18 cellular contexts compared by ENCODE assay signal in genomic region chr21:38823737-38824123, GRCh38. TPM values are rescaled to one million over a fixed set of nuclear protein-coding genes. Genes with fewer than 3 reads are reported as not detected.
DNase-seq lines count a peak whose midpoint lies in the region; ATAC-seq, FAIRE-seq and TF ChIP-seq lines count a peak whose summit lies in the region.
"Had no signal": no experiment of that assay in that cellular context is flagged by ENCODE, and none has a peak within 500 bp of the region (broad histone marks: within the 10 kb centered on the region; RNA-seq: fewer than 3 reads in every experiment).

No MANE protein-coding gene starts in this region.

- POLR2A ChIA-PET in AG04450 (lab: Yijun Ruan, JAX) = interaction anchor here (1.1 to 1.4 kb wide), 3 partner anchors 20 to 166 kb away, joined by 3 to 4 read pairs (median 4); no protein-coding TSS in a partner anchor
- POLR2A ChIA-PET in WTC11 (lab: Charles Lee) = no interaction called here

- TF ChIP-seq CTCF in AG04450 (IDR thresholded peaks at IDR 0.05; ENCODE audit: low read depth, low read length) = no peak
- no peak for TF ChIP-seq CTCF in WTC11 (IDR thresholded peaks at IDR 0.05)
- no peak for TF ChIP-seq CTCF in kidney (IDR thresholded peaks at IDR 0.05; ENCODE audit: borderline replicate concordance, extremely low read depth, insufficient read depth)
- no peak for TF ChIP-seq CTCF in MM.1S (IDR thresholded peaks at IDR 0.05; ENCODE audit: low read length)

- no peaks in the 10 kb centered on the region for H3K27me3 ChIP-seq in AG04450 (ENCODE audit: control insufficient read depth, insufficient read depth, low read length)
- H3K27me3 ChIP-seq in skeletal muscle tissue (ENCODE audit: control insufficient read depth in 3 of 3, insufficient read depth in 3 of 3, low read length in 3 of 3) = no peaks in the 10 kb centered on the region
- no peaks in the 10 kb centered on the region for H3K27me3 ChIP-seq in MM.1S (replicated peaks; ENCODE audit: insufficient read depth, low read length)

- no peaks in the 10 kb centered on the region for H3F3A ChIP-seq in MM.1S (ENCODE audit: insufficient read depth, low read length)

- H3K4me1 Mint-ChIP-seq in WTC11 = no peaks in the 10 kb centered on the region

- H3K9me3 ChIP-seq in AG04450 (ENCODE audit: control insufficient read depth, insufficient read depth, low read length) (peaks cover 7% of the 10 kb centered on the region), kidney (ENCODE audit: control insufficient read depth in 1 of 2, low read length in 2 of 2) (no peaks in the 10 kb centered on the region), skeletal muscle tissue (ENCODE audit: control insufficient read depth in 3 of 3, low read length in 3 of 3) (no peaks in the 10 kb centered on the region), MM.1S (replicated peaks; ENCODE audit: insufficient read depth, low read length) (no peaks in the 10 kb centered on the region)
- H3K9me3 ChIP-seq: Caco-2 had no signal

- ATAC-seq in WTC11 = no peak
- ATAC-seq in HG03139 (IDR thresholded peaks at IDR 0.05; ENCODE audit: unreplicated experiment) = no peak
- ATAC-seq in GM18861 (IDR thresholded peaks at IDR 0.05; ENCODE audit: unreplicated experiment) = no peak

- no peak for DNase-seq in AG04450 (ENCODE audit: low read depth, low spot score)
- DNase-seq in WTC11 (ENCODE audit: low spot score) = no peak
- no peak for DNase-seq in kidney
- DNase-seq in activated CD4-positive, CD25-positive, alpha-beta regulatory T cell (lab: John Stamatoyannopoulos, UW) = no peak
- DNase-seq in MM.1S = no peak
- DNase-seq: amygdala; Caco-2; midbrain; NCI-H1417; NCI-H2227 treated with DMSO at 0.1 percent for 48 hours; nucleus accumbens; stimulated activated CD4-positive, alpha-beta T cell treated with anti-CD3 and anti-CD28 coated beads, Interleukin-12 subunit alpha, Interleukin-12 subunit beta, amount 100 ng/mL, for 4 hours had no signal

- peaks cover 17% of the 10 kb centered on the region for H3K9me3 Mint-ChIP-seq in WTC11
- H3K9me3 Mint-ChIP-seq: dendritic cell treated with granulocyte-macrophage colony-stimulating factor and Interleukin-4, amounts not matched to agents 40 ng/mL and 50 ng/mL, for 4 days had no signal

- no peak overlapping the region for H3K4me3 Mint-ChIP-seq in WTC11
- H3K4me3 Mint-ChIP-seq: dendritic cell treated with granulocyte-macrophage colony-stimulating factor and Interleukin-4, amounts not matched to agents 40 ng/mL and 50 ng/mL, for 4 days had no signal

- H3K36me3 ChIP-seq in kidney (ENCODE audit: control insufficient read depth in 1 of 2, insufficient read depth in 2 of 2, low read length in 2 of 2) (peaks cover 38 to 44% of the 10 kb centered on the region in 2 donors), skeletal muscle tissue (ENCODE audit: control insufficient read depth in 3 of 3, insufficient read depth in 3 of 3, low read length in 3 of 3) (peaks cover 48 to 56% (median 55%) of the 10 kb centered on the region in 3 donors), MM.1S (replicated peaks; ENCODE audit: insufficient read depth, low read length) (no peaks in the 10 kb centered on the region)

- H3K4me2 ChIP-seq in MM.1S (ENCODE audit: low read depth, low read length) = no peak overlapping the region
- H3K4me2 ChIP-seq: KMS-11 had no signal

- H3K4me1 ChIP-seq in kidney (ENCODE audit: control insufficient read depth in 1 of 2, insufficient read depth in 1 of 2, low read depth in 1 of 2, low read length in 2 of 2) = peaks cover 14% of the 10 kb centered on the region in 2 donors
- peaks cover 11 to 20% (median 13%) of the 10 kb centered on the region in 3 donors for H3K4me1 ChIP-seq in skeletal muscle tissue (ENCODE audit: control insufficient read depth in 3 of 3, insufficient read depth in 3 of 3, low read length in 3 of 3)
- no peaks in the 10 kb centered on the region for H3K4me1 ChIP-seq in MM.1S (ENCODE audit: low read length)

- no peak for FAIRE-seq in kidney (lab: Jason Lieb, UNC)
- FAIRE-seq: GM12892 had no signal

- H3K9ac ChIP-seq in kidney (ENCODE audit: low read length in 2 of 2) (peak overlapping the region in 1 of 2 donors; percentile 35), skeletal muscle tissue (ENCODE audit: low read depth in 1 of 3, low read length in 3 of 3) (no peak overlapping the region), MM.1S (ENCODE audit: low read length) (no peak overlapping the region)
- H3K9ac ChIP-seq: KMS-11 had no signal

- H2AFZ ChIP-seq in MM.1S (ENCODE audit: low read length) = no peak overlapping the region

- H3K9me2 ChIP-seq in MM.1S (replicated peaks; ENCODE audit: insufficient read depth, low read length) = no peaks in the 10 kb centered on the region

- H3K79me2 ChIP-seq in MM.1S (ENCODE audit: low read length) = no peaks in the 10 kb centered on the region

- CTCF ChIA-PET in AG04450 (lab: Charles Lee) (interaction anchor here (1.1 kb wide), 1 partner anchor 314 kb away, joined by 3 read pairs; no protein-coding TSS in a partner anchor), WTC11 (lab: Charles Lee) (no interaction called here)

- intact Hi-C loops in kidney (cut with DNase I) = no loop called here

- no peaks in the 10 kb centered on the region for H4K20me1 ChIP-seq in MM.1S (ENCODE audit: insufficient read depth, low read length)

- peaks cover 66% of the 10 kb centered on the region for H3K36me3 Mint-ChIP-seq in WTC11

- no peak overlapping the region for H3K4me3 ChIP-seq in AG04450 (ENCODE audit: low read depth, low read length)
- no peak overlapping the region for H3K4me3 ChIP-seq in kidney (ENCODE audit: low read length in 2 of 2)
- H3K4me3 ChIP-seq in skeletal muscle tissue (ENCODE audit: low read length in 3 of 3) = no peak overlapping the region
- H3K4me3 ChIP-seq in MM.1S (ENCODE audit: low read length) = no peak overlapping the region

- H3K27ac ChIP-seq in AG04450 (ENCODE audit: low read depth, low read length) (peak overlapping the region; percentile 90), kidney (ENCODE audit: low read depth in 2 of 2, low read length in 2 of 2) (peak overlapping the region; percentile 63 to 79), skeletal muscle tissue (ENCODE audit: low read depth, low read length) (peak overlapping the region; percentile 41), MM.1S (ENCODE audit: low read length) (no peak overlapping the region)
- H3K27ac ChIP-seq: KMS-11 had no signal

- no peaks in the 10 kb centered on the region for H3K27me3 Mint-ChIP-seq in WTC11 (ENCODE audit: low read depth)

- peak overlapping the region; percentile 70; the same call in 1 of the 2 replicates for H3K27ac Mint-ChIP-seq in WTC11
- H3K27ac Mint-ChIP-seq: dendritic cell treated with granulocyte-macrophage colony-stimulating factor and Interleukin-4, amounts not matched to agents 40 ng/mL and 50 ng/mL, for 4 days had no signal

TF ChIP-seq in WTC11, 78 proteins besides CTCF, POLR2A, EP300 and RAD21 (continues in another document):
- no peak for TF ChIP-seq ATF3 (CRISPR knock-in tag; conservative IDR thresholded peaks at IDR 0.05)
- no peak for TF ChIP-seq MXD4 (CRISPR knock-in tag; IDR thresholded peaks at IDR 0.05; ENCODE audit: borderline replicate concordance)
- TF ChIP-seq ZNF138 (CRISPR knock-in tag; conservative IDR thresholded peaks at IDR 0.05) = no peak
- TF ChIP-seq HMGXB4 (CRISPR knock-in tag; IDR thresholded peaks at IDR 0.05) = no peak
- TF ChIP-seq KAT7 (CRISPR knock-in tag; IDR thresholded peaks at IDR 0.05; ENCODE audit: borderline replicate concordance) = no peak
- no peak for TF ChIP-seq AR (CRISPR knock-in tag; IDR thresholded peaks at IDR 0.05)
- no peak for TF ChIP-seq OVOL2 (CRISPR knock-in tag; IDR thresholded peaks at IDR 0.05; ENCODE audit: borderline replicate concordance)

RNA-seq across cellular contexts. Expression of gene ETS2, which starts 18.0 kb away (rescaled TPM):
- polyA plus RNA-seq in AG04450 (2011; rRNA removed) (60.1 and 62.7 TPM in 2 replicates), kidney (ENCODE audit: insufficient read depth, low read depth, low replicate concordance) (43.1 TPM)
- 60.1 and 67.9 TPM in 2 replicates for polyA minus RNA-seq in AG04450 (2011; rRNA and poly(A)+ RNA removed)
- total RNA-seq in WTC11 (2021) (45.0 to 56.4 TPM (median 48.3 TPM) in 3 replicates), kidney (178 TPM), skeletal muscle tissue (20.9 TPM)
